1 cellular context compared by ENCODE assay signal in the genomic region with DNA sequence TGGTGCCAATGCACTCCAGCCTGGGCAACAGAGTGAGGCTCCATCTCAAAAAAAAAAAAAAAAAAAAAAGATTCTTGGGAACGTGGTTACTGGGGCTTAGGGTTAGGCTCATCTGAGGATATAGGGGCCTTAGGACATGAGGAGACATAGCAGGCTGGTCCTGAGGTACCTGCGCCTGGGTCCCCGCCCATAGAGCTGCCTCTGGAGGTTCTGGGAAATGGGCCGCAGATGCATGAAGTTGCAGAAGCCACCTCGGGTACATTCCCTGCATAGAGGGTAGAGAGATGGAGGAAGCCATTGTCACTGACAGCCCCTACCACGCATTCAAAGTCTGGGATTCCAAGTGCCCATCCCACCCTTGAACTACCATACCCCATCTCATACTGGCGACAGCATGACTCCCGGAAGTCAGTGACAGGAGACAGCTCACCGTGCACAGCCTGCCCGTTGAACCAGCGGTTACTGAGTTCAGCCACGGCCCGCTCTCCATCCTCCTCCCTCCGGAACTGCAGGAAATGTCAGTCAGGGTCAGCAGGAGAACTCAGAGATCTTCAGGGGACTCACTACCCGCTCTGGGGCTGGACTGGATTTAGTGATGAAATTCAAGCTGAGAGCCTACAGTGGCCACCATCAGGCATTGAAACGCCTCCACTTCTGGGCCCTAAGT.
TF ChIP-seq lines count a peak whose summit lies in the region.

No MANE protein-coding gene starts in this region.

TF ChIP-seq in A549, 52 proteins besides CTCF, POLR2A, EP300 and RAD21 (continued from another document):
- TF ChIP-seq, protein P1, sequence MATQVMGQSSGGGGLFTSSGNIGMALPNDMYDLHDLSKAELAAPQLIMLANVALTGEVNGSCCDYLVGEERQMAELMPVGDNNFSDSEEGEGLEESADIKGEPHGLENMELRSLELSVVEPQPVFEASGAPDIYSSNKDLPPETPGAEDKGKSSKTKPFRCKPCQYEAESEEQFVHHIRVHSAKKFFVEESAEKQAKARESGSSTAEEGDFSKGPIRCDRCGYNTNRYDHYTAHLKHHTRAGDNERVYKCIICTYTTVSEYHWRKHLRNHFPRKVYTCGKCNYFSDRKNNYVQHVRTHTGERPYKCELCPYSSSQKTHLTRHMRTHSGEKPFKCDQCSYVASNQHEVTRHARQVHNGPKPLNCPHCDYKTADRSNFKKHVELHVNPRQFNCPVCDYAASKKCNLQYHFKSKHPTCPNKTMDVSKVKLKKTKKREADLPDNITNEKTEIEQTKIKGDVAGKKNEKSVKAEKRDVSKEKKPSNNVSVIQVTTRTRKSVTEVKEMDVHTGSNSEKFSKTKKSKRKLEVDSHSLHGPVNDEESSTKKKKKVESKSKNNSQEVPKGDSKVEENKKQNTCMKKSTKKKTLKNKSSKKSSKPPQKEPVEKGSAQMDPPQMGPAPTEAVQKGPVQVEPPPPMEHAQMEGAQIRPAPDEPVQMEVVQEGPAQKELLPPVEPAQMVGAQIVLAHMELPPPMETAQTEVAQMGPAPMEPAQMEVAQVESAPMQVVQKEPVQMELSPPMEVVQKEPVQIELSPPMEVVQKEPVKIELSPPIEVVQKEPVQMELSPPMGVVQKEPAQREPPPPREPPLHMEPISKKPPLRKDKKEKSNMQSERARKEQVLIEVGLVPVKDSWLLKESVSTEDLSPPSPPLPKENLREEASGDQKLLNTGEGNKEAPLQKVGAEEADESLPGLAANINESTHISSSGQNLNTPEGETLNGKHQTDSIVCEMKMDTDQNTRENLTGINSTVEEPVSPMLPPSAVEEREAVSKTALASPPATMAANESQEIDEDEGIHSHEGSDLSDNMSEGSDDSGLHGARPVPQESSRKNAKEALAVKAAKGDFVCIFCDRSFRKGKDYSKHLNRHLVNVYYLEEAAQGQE (IDR thresholded peaks at IDR 0.05), result no peak
- TF ChIP-seq PHF8 (IDR thresholded peaks at IDR 0.05; ENCODE audit: borderline replicate concordance, low read depth), result no peak
